In the genomic region with DNA sequence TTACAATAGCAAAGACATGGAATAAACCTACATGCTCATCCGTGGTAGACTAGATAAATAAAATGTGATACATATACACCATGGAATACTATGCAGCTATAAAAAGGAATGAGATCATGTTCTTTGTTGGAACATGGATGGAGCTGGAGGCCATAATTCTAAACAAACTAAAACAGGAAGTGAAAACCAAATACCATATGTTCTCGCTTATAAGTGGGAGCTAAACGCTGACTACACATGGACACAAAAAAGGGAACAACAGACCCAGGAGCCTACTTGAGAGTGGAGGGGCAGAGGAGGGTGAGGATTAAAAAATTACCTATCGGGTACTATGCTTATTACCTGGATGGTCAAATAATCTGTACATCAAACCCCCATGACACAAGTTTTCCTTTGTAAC, we compare ENCODE assay signal across 26 cellular contexts.
"Had no signal": no experiment of that assay in that cellular context is flagged by ENCODE, and none has a peak within 500 bp of the region (broad histone marks: within the 10 kb centered on the region; RNA-seq: fewer than 3 reads in every experiment).

No MANE protein-coding gene starts in this region.

- H3K4me3 ChIP-seq: colonic mucosa, dorsolateral prefrontal cortex, esophagus squamous epithelium, gastrocnemius medialis, left ventricle myocardium inferior, neural progenitor cell, sigmoid colon, smooth muscle cell, stomach, suprapubic skin, transverse colon had no signal

- DNase-seq: activated B cell treated with CpG ODN at 0.5 μM for 24 hours; activated CD4-positive, alpha-beta memory T cell treated with anti-CD3 and anti-CD28 coated beads, Interleukin-2, amount 10 ng/mL, durations not matched to agents 7 days and 5 days; activated CD4-positive, alpha-beta T cell treated with anti-CD3 and anti-CD28 coated beads for 4 hours; activated effector memory CD4-positive, alpha-beta T cell treated with anti-CD3 and anti-CD28 coated beads, Interleukin-2, amount 50 U/mL, for 16 hours; activated naive CD4-positive, alpha-beta T cell treated with anti-CD3 and anti-CD28 coated beads, Interleukin-2, amount 10 ng/mL, durations not matched to agents 7 days and 5 days; activated T-cell treated with anti-CD3 and anti-CD28 coated beads, Interleukin-2, amount 50 U/mL, for 72 hours; amygdala; colonic mucosa; dorsolateral prefrontal cortex; esophagus squamous epithelium; gastrocnemius medialis; hippocampal formation; kidney glomerular epithelial cell; left ventricle myocardium inferior; mammary epithelial cell; naive thymus-derived CD8-positive, alpha-beta T cell; retina; sigmoid colon; stimulated activated CD4-positive, alpha-beta T cell treated with anti-CD3 and anti-CD28 coated beads, Interleukin-15, amount 100 ng/mL, for 24 hours; stomach; T-helper 9 cell; transverse colon had no signal

- ATAC-seq: activated T-cell treated with anti-CD3 and anti-CD28 coated beads, Interleukin-2, amount 50 U/mL, for 72 hours; gastrocnemius medialis; naive thymus-derived CD8-positive, alpha-beta T cell; stimulated activated memory B cell treated with anti-CD40 and anti-IgM and Interleukin-4, amounts not matched to agents 10 μg/mL and 1 μg/mL and 100 μg/mL, for 72 hours had no signal
